In genomic region chr17:18038861-18039534, GRCh38 we compare ENCODE assay signal across 8 cellular contexts. TPM values are rescaled to one million over a fixed set of nuclear protein-coding genes. Genes with fewer than 3 reads are reported as not detected.
DNase-seq lines count a peak whose midpoint lies in the region; ATAC-seq and TF ChIP-seq lines count a peak whose summit lies in the region.

TSS of gene ATPAF2 (minus strand) at chr17:18039168. CDS start at chr17:18039013, 155 bp downstream.
TSS of gene GID4 (plus strand) at chr17:18039408. CDS start at chr17:18039465, 57 bp downstream.

- peak in 2 of 4 experiments; percentile 22 to 24 for TF ChIP-seq CTCF in prostate gland (IDR thresholded peaks at IDR 0.05)

- peaks cover 44% of the 10 kb centered on the region for H3K4me1 Mint-ChIP-seq in T-helper 17 cell

- peak; percentile 90 for ATAC-seq in GM18498 (IDR thresholded peaks at IDR 0.05; ENCODE audit: unreplicated experiment)
- peak; percentile 91 for ATAC-seq in HG02885 (IDR thresholded peaks at IDR 0.05; ENCODE audit: poor library complexity, unreplicated experiment)
- ATAC-seq in T-helper 17 cell, result peak; percentile 93
- peak; percentile 96 for ATAC-seq in left ventricle myocardium superior

- peaks cover 3% of the 10 kb centered on the region for H3K36me3 Mint-ChIP-seq in T-helper 17 cell (ENCODE audit: low read depth)

- DNase-seq in NCI-H1694 treated with DMSO at 0.1 percent for 48 hours (lab: John Stamatoyannopoulos, UW), result peak; percentile 97
- peak; percentile 99 to 100 (median 99) for DNase-seq in T-helper 17 cell
- DNase-seq in left ventricle myocardium superior, result peak; percentile 100
- peak; percentile 99 for DNase-seq in prostate gland (ENCODE audit: low spot score)
- DNase-seq in ureter (ENCODE audit: low spot score), result peak; percentile 100

- H3K9me3 ChIP-seq in T-helper 17 cell (ENCODE audit: control insufficient read depth, low read length, poor library complexity, severe bottlenecking) (no peaks in the 10 kb centered on the region), prostate gland (no peaks in the 10 kb centered on the region)

- peak within 1 kb of the TSS; percentile 100 for H3K4me3 Mint-ChIP-seq in T-helper 17 cell

- peaks cover 10% of the 10 kb centered on the region for H3K4me1 ChIP-seq in prostate gland (replicated peaks)

- no peaks in the 10 kb centered on the region for H3K27me3 ChIP-seq in prostate gland (replicated peaks; ENCODE audit: insufficient read depth)

- intact Hi-C loops in left ventricle myocardium superior (cut with micrococcal nuclease) (loop anchor here (10.0 kb wide), 1 partner anchor 64 kb away; the partner anchor contains the start of genes DRC3 and TOM1L2), prostate gland (cut with DNase I) (loop anchor here (2.0 to 10.0 kb wide), 5 partner anchors 48 to 684 kb away; partner anchors contain the start of genes DRC3, DRG2, RAI1 and TOM1L2)

- H3K27ac Mint-ChIP-seq in T-helper 17 cell, result peak within 1 kb of the TSS; percentile 89

- H3K27me3 Mint-ChIP-seq in T-helper 17 cell, result no peaks in the 10 kb centered on the region

- WGBS in prostate gland, result 0% methylated on average over 52 of the region's 67 CpGs

- peak within 1 kb of the TSS; percentile 83 to 90 for H3K4me3 ChIP-seq in prostate gland

- TF ChIP-seq POLR2A in prostate gland (IDR thresholded peaks at IDR 0.05), result peak; percentile 45

- H3K27ac ChIP-seq in angular gyrus (ENCODE audit: low read depth, low read length) (peak within 1 kb of the TSS; percentile 79), prostate gland (peak within 1 kb of the TSS; percentile 82)

- H3K36me3 ChIP-seq in prostate gland, result no peaks in the 10 kb centered on the region

RNA-seq across cellular contexts. Expression of gene ATPAF2, which starts in this region (rescaled TPM):
- total RNA-seq in T-helper 17 cell (10 to 100 TPM; 24.3 to 26.7 TPM), left ventricle myocardium superior (37.0 TPM), prostate gland (10 to 100 TPM; 17.7 to 30.5 TPM), ureter (26.1 TPM)

RNA-seq across cellular contexts. Expression of gene GID4, which starts in this region (rescaled TPM):
- total RNA-seq in T-helper 17 cell (1 to 10 TPM; 6.7 to 7.8 TPM), left ventricle myocardium superior (23.5 TPM), prostate gland (10 to 100 TPM; 11.0 to 19.1 TPM), ureter (12.4 TPM)

Comparison
In these comparisons a context has a peak if more than half of its experiments do, and no peak if none do; other contexts are left out.
1. Peak in every context shown above with its lines: DNase-seq, ATAC-seq, H3K4me3 ChIP-seq and H3K27ac ChIP-seq.